ENCODE assay signal across 1 cellular context in the genomic region with DNA sequence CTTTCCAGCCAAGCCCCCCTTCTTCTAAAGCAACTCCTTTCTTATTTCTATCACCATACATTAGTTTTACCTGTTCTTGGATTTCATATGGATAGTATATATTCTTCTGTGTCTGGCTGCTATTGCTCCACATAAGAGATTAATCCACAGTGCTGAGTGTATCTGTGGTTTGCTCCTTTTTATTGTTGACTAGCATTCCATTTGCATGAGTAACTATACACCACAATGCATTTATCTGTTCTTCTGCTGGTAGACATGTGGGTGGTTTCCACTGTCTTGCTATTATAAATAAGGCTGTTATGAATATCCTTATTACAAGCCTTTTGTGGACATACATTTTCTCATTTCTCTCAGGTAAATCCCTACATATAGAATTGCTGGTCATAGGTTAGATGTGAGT.
TF ChIP-seq lines count a peak whose summit lies in the region.

No MANE protein-coding gene starts in this region.

TF ChIP-seq in endothelial cell of umbilical vein, 7 proteins besides CTCF, POLR2A, EP300 and RAD21 (continued from another document):
- no peak for TF ChIP-seq MAX (IDR thresholded peaks at IDR 0.05; ENCODE audit: insufficient read depth, insufficient read length)
